In genomic region chr10:95748349-95748748, GRCh38 we compare ENCODE assay signal across 27 cellular contexts. TPM values are rescaled to one million over a fixed set of nuclear protein-coding genes. Genes with fewer than 3 reads are reported as not detected.
"Had no signal": no experiment of that assay in that cellular context is flagged by ENCODE, and none has a peak within 500 bp of the region (broad histone marks: within the 10 kb centered on the region; RNA-seq: fewer than 3 reads in every experiment).

No MANE protein-coding gene starts in this region.

- H3K9ac ChIP-seq: neural progenitor cell had no signal

- H3K9me3 Mint-ChIP-seq: mesothelial cell of epicardium, natural killer cell, nephron progenitor cell, neural progenitor cell had no signal

- H3K9me3 ChIP-seq: left ventricle myocardium inferior, ovary, right atrium auricular region, right lobe of liver, stomach, testis, thyroid gland, transverse colon, upper lobe of left lung, vagina had no signal

- H3K36me3 ChIP-seq: left ventricle myocardium inferior, neural progenitor cell, ovary, right atrium auricular region, right lobe of liver, stomach, thyroid gland, transverse colon, upper lobe of left lung, vagina had no signal

- DNase-seq: immature natural killer cell; left ventricle myocardium inferior; mesendoderm; naive B cell; natural killer cell; nephron progenitor cell; ovary; right lobe of liver; stimulated activated CD4-positive, alpha-beta T cell treated with anti-CD3 and anti-CD28 coated beads, Interleukin-1b, Interleukin-23, amount 100 ng/mL, for 48 hours; stimulated activated CD4-positive, alpha-beta T cell treated with anti-CD3 and anti-CD28 coated beads, Interleukin-2, amount 100 ng/mL, for 48 hours; stimulated activated CD4-positive, alpha-beta T cell treated with anti-CD3 and anti-CD28 coated beads, Interleukin-4, amount 100 ng/mL, for 4 hours; stimulated activated CD8-positive, alpha-beta memory T cell treated with anti-CD3 and anti-CD28 coated beads, Interleukin-4, amount 100 ng/mL, for 48 hours; stimulated activated naive CD8-positive, alpha-beta T cell treated with anti-CD3 and anti-CD28 coated beads, Interleukin-15, Interleukin-2, amounts not matched to agents 100 U/mL and 50 U/mL, for 24 hours; stomach; testis; thyroid gland; transverse colon; upper lobe of left lung had no signal

- ATAC-seq: natural killer cell; right lobe of liver; stimulated activated memory B cell treated with anti-CD40 and anti-IgM and Interleukin-4, amounts not matched to agents 10 μg/mL and 1 μg/mL and 100 μg/mL, for 72 hours; stimulated activated naive CD8-positive, alpha-beta T cell treated with anti-CD3 and anti-CD28 coated beads, Interleukin-15, Interleukin-2, amounts not matched to agents 100 U/mL and 50 U/mL, for 24 hours had no signal

- H3K4me1 Mint-ChIP-seq: immature natural killer cell, mesothelial cell of epicardium, natural killer cell, nephron progenitor cell, neural progenitor cell had no signal

- H2AFZ ChIP-seq: neural progenitor cell had no signal

- H3K4me2 ChIP-seq: neural progenitor cell, smooth muscle cell had no signal

- H3K27ac Mint-ChIP-seq: immature natural killer cell; mesothelial cell of epicardium; natural killer cell; nephron progenitor cell; neural progenitor cell; progenitor cell of endocrine pancreas; stimulated activated memory B cell treated with anti-CD40 and anti-IgM and Interleukin-4, amounts not matched to agents 10 μg/mL and 1 μg/mL and 100 μg/mL, for 72 hours had no signal

- H3K36me3 Mint-ChIP-seq: mesothelial cell of epicardium, natural killer cell, neural progenitor cell had no signal

- FAIRE-seq: islet of Langerhans had no signal

- H3K27me3 Mint-ChIP-seq: naive B cell; stimulated activated memory B cell treated with anti-CD40 and anti-IgM and Interleukin-4, amounts not matched to agents 10 μg/mL and 1 μg/mL and 100 μg/mL, for 72 hours had no signal

- H3K4me3 ChIP-seq: left ventricle myocardium inferior, lung, neural progenitor cell, ovary, right atrium auricular region, right lobe of liver, smooth muscle cell, stomach, testis, thyroid gland, transverse colon, upper lobe of left lung, vagina had no signal

- H3K27me3 ChIP-seq: neural progenitor cell, ovary, right atrium auricular region, right lobe of liver, stomach, testis, thyroid gland, transverse colon, upper lobe of left lung, vagina had no signal

- H3K4me3 Mint-ChIP-seq: immature natural killer cell; mesothelial cell of epicardium; natural killer cell; nephron progenitor cell; neural progenitor cell; stimulated activated memory B cell treated with anti-CD40 and anti-IgM and Interleukin-4, amounts not matched to agents 10 μg/mL and 1 μg/mL and 100 μg/mL, for 72 hours had no signal

- H3K27ac ChIP-seq: left ventricle myocardium inferior, neural progenitor cell, ovary, right atrium auricular region, right lobe of liver, stomach, testis, thyroid gland, transverse colon, upper lobe of left lung, vagina had no signal

- H3K4me1 ChIP-seq: neural progenitor cell, right atrium auricular region, right lobe of liver, stomach, testis, vagina had no signal

RNA-seq across cellular contexts. Expression of gene ENTPD1, which starts 7.6 kb away (rescaled TPM):
- total RNA-seq: progenitor cell of endocrine pancreas had no signal
